Comparison of ENCODE assay signal across 28 cellular contexts in the genomic region with DNA sequence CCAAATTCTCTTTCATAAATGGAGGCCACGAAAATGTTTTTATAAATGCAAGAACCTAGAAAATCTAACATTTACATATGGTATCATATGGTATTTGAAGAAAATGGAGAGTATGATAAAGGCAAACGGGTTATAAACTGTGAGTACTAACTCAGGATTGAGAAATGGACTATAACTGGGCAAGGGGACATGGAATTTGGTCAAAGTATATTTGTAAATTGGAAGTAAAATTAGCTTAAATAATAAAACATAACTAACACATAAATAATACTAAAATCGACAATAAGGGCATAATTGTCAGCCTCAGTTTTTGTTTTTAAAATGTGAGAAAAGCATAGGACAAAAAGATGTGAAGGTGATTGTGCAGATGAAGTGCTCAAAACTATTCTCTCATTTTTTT.
"Had no signal": no experiment of that assay in that cellular context is flagged by ENCODE, and none has a peak within 500 bp of the region (broad histone marks: within the 10 kb centered on the region; RNA-seq: fewer than 3 reads in every experiment).

No MANE protein-coding gene starts in this region.

- H3K27me3 Mint-ChIP-seq: dendritic cell treated with granulocyte-macrophage colony-stimulating factor and Interleukin-4, amounts not matched to agents 40 ng/mL and 50 ng/mL, for 4 days; effector memory CD8-positive, alpha-beta T cell had no signal

- H3K4me1 ChIP-seq: colonic mucosa, esophagus muscularis mucosa, esophagus squamous epithelium, foreskin keratinocyte, gastrocnemius medialis, gastroesophageal sphincter, heart left ventricle, heart right ventricle had no signal

- H3K4me3 Mint-ChIP-seq: dendritic cell treated with granulocyte-macrophage colony-stimulating factor and Interleukin-4, amounts not matched to agents 40 ng/mL and 50 ng/mL, for 4 days; effector memory CD8-positive, alpha-beta T cell; endodermal cell had no signal

- H3K79me2 ChIP-seq: hepatocyte had no signal

- DNase-seq: colonic mucosa; cortex of kidney; dermis blood vessel endothelial cell; dorsolateral prefrontal cortex; effector CD4-positive, alpha-beta T cell; effector CD8-positive, alpha-beta T cell; effector memory CD4-positive, alpha-beta T cell; effector memory CD8-positive, alpha-beta T cell; endodermal cell; erythroblast; esophagus squamous epithelium; foreskin fibroblast; foreskin keratinocyte; foreskin melanocyte; gastrocnemius medialis; glutamatergic neuron; head of caudate nucleus; heart left ventricle; heart right ventricle had no signal

- H3K9me3 ChIP-seq: colonic mucosa, esophagus muscularis mucosa, esophagus squamous epithelium, gastrocnemius medialis, gastroesophageal sphincter, heart left ventricle had no signal

- FAIRE-seq: endothelial cell of umbilical vein, frontal cortex had no signal

- H3K27me3 ChIP-seq: colonic mucosa, dorsolateral prefrontal cortex, esophagus muscularis mucosa, esophagus squamous epithelium, foreskin keratinocyte, gastrocnemius medialis, gastroesophageal sphincter, heart left ventricle, heart right ventricle, hepatocyte had no signal

- H3K9me3 Mint-ChIP-seq: endodermal cell had no signal

- H3K4me3 ChIP-seq: colonic mucosa, coronary artery, dorsolateral prefrontal cortex, esophagus muscularis mucosa, esophagus squamous epithelium, gastrocnemius medialis, gastroesophageal sphincter, heart left ventricle, heart right ventricle, hepatocyte had no signal

- H2AFZ ChIP-seq: hepatocyte had no signal

- ATAC-seq: effector memory CD8-positive, alpha-beta T cell; esophagus mucosa; foreskin keratinocyte; gastrocnemius medialis; gastroesophageal sphincter; heart left ventricle; heart right ventricle had no signal

- H3K27ac Mint-ChIP-seq: dendritic cell treated with granulocyte-macrophage colony-stimulating factor and Interleukin-4, amounts not matched to agents 40 ng/mL and 50 ng/mL, for 4 days; effector memory CD8-positive, alpha-beta T cell; endodermal cell had no signal

- H3K27ac ChIP-seq: colonic mucosa, coronary artery, dorsolateral prefrontal cortex, epithelial cell of prostate, esophagus muscularis mucosa, esophagus squamous epithelium, foreskin keratinocyte, gastrocnemius medialis, gastroesophageal sphincter, heart left ventricle, heart right ventricle, hepatocyte had no signal

- H3K36me3 ChIP-seq: colonic mucosa, esophagus muscularis mucosa, esophagus squamous epithelium, gastrocnemius medialis, gastroesophageal sphincter, heart left ventricle, heart right ventricle had no signal

- H3K4me2 ChIP-seq: hepatocyte had no signal
